ENCODE assay signal across 24 cellular contexts in the genomic region with DNA sequence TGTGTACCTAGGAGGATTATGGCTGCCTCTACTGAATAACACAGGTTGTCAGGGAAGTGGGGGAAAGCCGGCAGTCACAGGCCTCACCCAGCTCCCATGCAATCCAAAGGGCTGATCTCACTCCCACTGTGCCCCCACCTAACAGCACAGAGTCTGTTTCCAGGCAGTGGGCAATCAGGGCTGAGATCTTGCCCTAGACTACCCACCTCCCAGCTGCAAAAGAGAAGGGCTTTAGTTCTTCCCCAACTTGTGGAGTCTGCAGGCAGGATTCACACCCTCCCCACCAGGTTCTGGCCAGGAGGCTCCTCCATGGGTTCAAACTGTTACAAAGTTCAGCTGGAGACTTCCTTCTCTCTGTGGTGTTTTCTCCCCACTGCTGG.
DNase-seq lines count a peak whose midpoint lies in the region; ATAC-seq, FAIRE-seq and TF ChIP-seq lines count a peak whose summit lies in the region.
"Had no signal": no experiment of that assay in that cellular context is flagged by ENCODE, and none has a peak within 500 bp of the region (broad histone marks: within the 10 kb centered on the region; RNA-seq: fewer than 3 reads in every experiment).

No MANE protein-coding gene starts in this region.

- WGBS in pancreas, 2 donors: 82 to 97% methylated on average over 1 of the region's 1 CpG

- no peaks in the 10 kb centered on the region for H3F3A ChIP-seq in GM23338 (replicated peaks; ENCODE audit: low read depth)

- FAIRE-seq in pancreas (lab: Jason Lieb, UNC): no peak
- FAIRE-seq: A549 had no signal

- intact Hi-C loops in pancreas (cut with DNase I): no loop called here

- H3K27ac Mint-ChIP-seq in activated T-cell treated with anti-CD3 and anti-CD28 coated beads, Interleukin-2, amount 50 U/mL, for 24 hours: peak overlapping the region; percentile 79
- H3K27ac Mint-ChIP-seq in activated T-cell treated with anti-CD3 and anti-CD28 coated beads, Interleukin-2, amount 50 U/mL, for 72 hours: no peak overlapping the region
- no peak overlapping the region for H3K27ac Mint-ChIP-seq in GM23338
- H3K27ac Mint-ChIP-seq in activated CD8-positive, alpha-beta T cell treated with anti-CD3 and anti-CD28 coated beads, Interleukin-2, amount 10 ng/mL, durations not matched to agents 7 days and 5 days: peak overlapping the region; percentile 58
- no peak overlapping the region for H3K27ac Mint-ChIP-seq in natural killer cell treated with Interleukin-12 subunit alpha and Interleukin-12 subunit beta and Interleukin-15 and Interleukin-18, amount 100 ng/mL, for 72 hours
- H3K27ac Mint-ChIP-seq: activated T-helper 2 cell treated with anti-CD3 and anti-CD28 coated beads, Interferon-gamma antibody, Interleukin-2, Interleukin-4, amounts not matched to agents 10 μg/mL and 5 μg/mL and 100 μg/mL, durations not matched to agents 14 hours and 24 hours and 36 hours had no signal

- H3K36me3 ChIP-seq in GM23338 (ENCODE audit: insufficient read depth): no peaks in the 10 kb centered on the region
- no peaks in the 10 kb centered on the region for H3K36me3 ChIP-seq in pancreas
- H3K36me3 ChIP-seq: BE2C, left ventricle myocardium inferior, SJCRH30, tibial nerve had no signal

- H3K79me2 ChIP-seq in GM23338 (replicated peaks; ENCODE audit: insufficient read depth): no peaks in the 10 kb centered on the region

- H3K4me3 ChIP-seq in GM23338 (no peak overlapping the region), pancreas (no peak overlapping the region)
- H3K4me3 ChIP-seq: A549, left ventricle myocardium inferior, SJCRH30, smooth muscle cell, tibial nerve had no signal

- H3K4me2 ChIP-seq in GM23338: no peak overlapping the region
- H3K4me2 ChIP-seq: A549, smooth muscle cell had no signal

- no peaks in the 10 kb centered on the region for H3K36me3 Mint-ChIP-seq in activated T-cell treated with anti-CD3 and anti-CD28 coated beads, Interleukin-2, amount 50 U/mL, for 24 hours (ENCODE audit: low read depth)
- H3K36me3 Mint-ChIP-seq in activated T-cell treated with anti-CD3 and anti-CD28 coated beads, Interleukin-2, amount 50 U/mL, for 72 hours (ENCODE audit: insufficient read depth in 2 of 2): peaks cover 7 to 8% of the 10 kb centered on the region in 2 donors
- no peaks in the 10 kb centered on the region for H3K36me3 Mint-ChIP-seq in GM23338 (ENCODE audit: low read depth)
- H3K36me3 Mint-ChIP-seq in activated CD8-positive, alpha-beta T cell treated with anti-CD3 and anti-CD28 coated beads, Interleukin-2, amount 10 ng/mL, durations not matched to agents 7 days and 5 days (ENCODE audit: low read depth): peaks cover 39% of the 10 kb centered on the region
- H3K36me3 Mint-ChIP-seq in natural killer cell treated with Interleukin-12 subunit alpha and Interleukin-12 subunit beta and Interleukin-15 and Interleukin-18, amount 100 ng/mL, for 72 hours: peaks cover 7% of the 10 kb centered on the region

- H4K20me1 ChIP-seq in GM23338 (replicated peaks; ENCODE audit: insufficient read depth): no peaks in the 10 kb centered on the region

- peaks cover 5% of the 10 kb centered on the region; the same call in 1 of the 2 replicates for H3K9me2 ChIP-seq in GM23338 (ENCODE audit: insufficient read depth)

- H3K4me3 Mint-ChIP-seq in activated T-cell treated with anti-CD3 and anti-CD28 coated beads, Interleukin-2, amount 50 U/mL, for 24 hours: no peak overlapping the region
- no peak overlapping the region for H3K4me3 Mint-ChIP-seq in activated T-cell treated with anti-CD3 and anti-CD28 coated beads, Interleukin-2, amount 50 U/mL, for 72 hours
- H3K4me3 Mint-ChIP-seq in GM23338: peak overlapping the region; percentile 18; the same call in 1 of the 3 replicates
- no peak overlapping the region for H3K4me3 Mint-ChIP-seq in activated CD8-positive, alpha-beta T cell treated with anti-CD3 and anti-CD28 coated beads, Interleukin-2, amount 10 ng/mL, durations not matched to agents 7 days and 5 days
- H3K4me3 Mint-ChIP-seq in natural killer cell treated with Interleukin-12 subunit alpha and Interleukin-12 subunit beta and Interleukin-15 and Interleukin-18, amount 100 ng/mL, for 72 hours: peak overlapping the region; percentile 26

- no peak for ATAC-seq in activated T-cell treated with anti-CD3 and anti-CD28 coated beads, Interleukin-2, amount 50 U/mL, for 72 hours (replicated peaks in 1 of 2)
- ATAC-seq in GM23338: no peak
- no peak for ATAC-seq in activated CD8-positive, alpha-beta T cell treated with anti-CD3 and anti-CD28 coated beads, Interleukin-2, amount 10 ng/mL, durations not matched to agents 7 days and 5 days
- no peak for ATAC-seq in natural killer cell treated with Interleukin-12 subunit alpha and Interleukin-12 subunit beta and Interleukin-15 and Interleukin-18, amount 100 ng/mL, for 72 hours
- ATAC-seq in pancreas: no peak
- ATAC-seq: A549 had no signal

- H3K27me3 Mint-ChIP-seq in activated T-cell treated with anti-CD3 and anti-CD28 coated beads, Interleukin-2, amount 50 U/mL, for 24 hours: no peaks in the 10 kb centered on the region
- no peaks in the 10 kb centered on the region for H3K27me3 Mint-ChIP-seq in activated T-cell treated with anti-CD3 and anti-CD28 coated beads, Interleukin-2, amount 50 U/mL, for 72 hours (ENCODE audit: low read depth)
- H3K27me3 Mint-ChIP-seq in GM23338 (ENCODE audit: insufficient read depth, low read depth, poor library complexity): peaks cover 5% of the 10 kb centered on the region
- no peaks in the 10 kb centered on the region for H3K27me3 Mint-ChIP-seq in activated CD8-positive, alpha-beta T cell treated with anti-CD3 and anti-CD28 coated beads, Interleukin-2, amount 10 ng/mL, durations not matched to agents 7 days and 5 days (ENCODE audit: low read depth)
- peaks cover 0 to 14% of the 10 kb centered on the region in 2 donors for H3K27me3 Mint-ChIP-seq in natural killer cell treated with Interleukin-12 subunit alpha and Interleukin-12 subunit beta and Interleukin-15 and Interleukin-18, amount 100 ng/mL, for 72 hours

- POLR2A ChIA-PET in activated CD8-positive, alpha-beta T cell treated with anti-CD3 and anti-CD28 coated beads, Interleukin-2, amount 10 ng/mL, durations not matched to agents 7 days and 5 days (lab: Charles Lee): no interaction called here

- no peaks in the 10 kb centered on the region for H3K27me3 ChIP-seq in GM23338 (ENCODE audit: insufficient read depth)
- H3K27me3 ChIP-seq in pancreas: no peaks in the 10 kb centered on the region
- H3K27me3 ChIP-seq: BE2C, SJCRH30, tibial nerve had no signal

- no peak overlapping the region for H3K27ac ChIP-seq in GM23338 (ENCODE audit: low read depth)
- no peak overlapping the region for H3K27ac ChIP-seq in caudate nucleus (ENCODE audit: low read depth, low read length)
- H3K27ac ChIP-seq in pancreas: no peak overlapping the region
- H3K27ac ChIP-seq: A549, epithelial cell of prostate, left ventricle myocardium inferior, SJCRH30, tibial nerve had no signal

- no peak for DNase-seq in activated T-cell treated with anti-CD3 and anti-CD28 coated beads, Interleukin-2, amount 50 U/mL, for 24 hours
- DNase-seq in activated T-cell treated with anti-CD3 and anti-CD28 coated beads, Interleukin-2, amount 50 U/mL, for 72 hours: no peak
- DNase-seq in GM23338 (ENCODE audit: low spot score) (no peak), caudate nucleus (lab: John Stamatoyannopoulos, UW) (no peak), pancreas (no peak)
- DNase-seq in activated CD8-positive, alpha-beta T cell treated with anti-CD3 and anti-CD28 coated beads, Interleukin-2, amount 10 ng/mL, durations not matched to agents 7 days and 5 days: no peak
- no peak for DNase-seq in natural killer cell treated with Interleukin-12 subunit alpha and Interleukin-12 subunit beta and Interleukin-15 and Interleukin-18, amount 100 ng/mL, for 72 hours (ENCODE audit: low spot score)
- no peak for DNase-seq in activated effector memory CD4-positive, alpha-beta T cell treated with Interleukin-2 at 50 U/mL for 16 hours
- DNase-seq: amniotic stem cell, BE2C, Caco-2, GF-D8, islet precursor cell, left ventricle myocardium inferior, NCI-H146, NCI-H446, NCI-H774, retina had no signal

- H3K9me3 ChIP-seq in pancreas: no peaks in the 10 kb centered on the region
- H3K9me3 ChIP-seq: A549, BE2C, Caco-2, SJCRH30, tibial nerve had no signal

- peak overlapping the region; percentile 93 for H2AFZ ChIP-seq in GM23338

- H3K4me1 ChIP-seq in GM23338 (ENCODE audit: insufficient read depth) (no peaks in the 10 kb centered on the region), pancreas (no peaks in the 10 kb centered on the region)
- H3K4me1 ChIP-seq: A549, BE2C, Caco-2, left ventricle myocardium inferior, SJCRH30, tibial nerve had no signal

- no peaks in the 10 kb centered on the region for H3K9me3 Mint-ChIP-seq in activated T-cell treated with anti-CD3 and anti-CD28 coated beads, Interleukin-2, amount 50 U/mL, for 24 hours
- H3K9me3 Mint-ChIP-seq in activated T-cell treated with anti-CD3 and anti-CD28 coated beads, Interleukin-2, amount 50 U/mL, for 72 hours: peaks cover 9 to 10% of the 10 kb centered on the region in 2 donors
- H3K9me3 Mint-ChIP-seq in GM23338: no peaks in the 10 kb centered on the region; the same call in 2 of the 3 replicates
- peaks cover 24% of the 10 kb centered on the region for H3K9me3 Mint-ChIP-seq in activated CD8-positive, alpha-beta T cell treated with anti-CD3 and anti-CD28 coated beads, Interleukin-2, amount 10 ng/mL, durations not matched to agents 7 days and 5 days (ENCODE audit: insufficient read depth)
- H3K9me3 Mint-ChIP-seq in natural killer cell treated with Interleukin-12 subunit alpha and Interleukin-12 subunit beta and Interleukin-15 and Interleukin-18, amount 100 ng/mL, for 72 hours: peaks cover 8% of the 10 kb centered on the region

- peaks cover 33% of the 10 kb centered on the region for H3K4me1 Mint-ChIP-seq in activated T-cell treated with anti-CD3 and anti-CD28 coated beads, Interleukin-2, amount 50 U/mL, for 24 hours (ENCODE audit: low read depth)
- peaks cover 26% of the 10 kb centered on the region for H3K4me1 Mint-ChIP-seq in activated T-cell treated with anti-CD3 and anti-CD28 coated beads, Interleukin-2, amount 50 U/mL, for 72 hours (ENCODE audit: low read depth)
- peaks cover 16% of the 10 kb centered on the region; the same call in 2 of the 3 replicates for H3K4me1 Mint-ChIP-seq in GM23338
- peaks cover 35% of the 10 kb centered on the region for H3K4me1 Mint-ChIP-seq in activated CD8-positive, alpha-beta T cell treated with anti-CD3 and anti-CD28 coated beads, Interleukin-2, amount 10 ng/mL, durations not matched to agents 7 days and 5 days (ENCODE audit: low read depth)
- peaks cover 10 to 21% of the 10 kb centered on the region in 2 donors for H3K4me1 Mint-ChIP-seq in natural killer cell treated with Interleukin-12 subunit alpha and Interleukin-12 subunit beta and Interleukin-15 and Interleukin-18, amount 100 ng/mL, for 72 hours (ENCODE audit: low read depth in 2 of 2)

- TF ChIP-seq CTCF in GM23338 (conservative IDR thresholded peaks at IDR 0.05; ENCODE audit: low read depth in 2 of 2) (no peak), pancreas (IDR thresholded peaks at IDR 0.05) (no peak)

- CTCF ChIA-PET in activated CD8-positive, alpha-beta T cell treated with anti-CD3 and anti-CD28 coated beads, Interleukin-2, amount 10 ng/mL, durations not matched to agents 7 days and 5 days (lab: Charles Lee): interaction anchor here (0.6 to 3.9 kb wide), 12 partner anchors 10 to 170 kb away, joined by 3 to 21 read pairs (median 4); no protein-coding TSS in a partner anchor

TF ChIP-seq in GM23338, 12 proteins besides CTCF, POLR2A, EP300 and RAD21 (continues in another document):
- TF ChIP-seq JUNB (IDR thresholded peaks at IDR 0.05; ENCODE audit: unreplicated experiment) (no peak), CREB1 (CRISPR knock-in tag; IDR thresholded peaks at IDR 0.05; ENCODE audit: low read depth) (no peak)

Comparison
In these comparisons a context has a peak if more than half of its experiments do, and no peak if none do; other contexts are left out.
1. H3K27ac Mint-ChIP-seq: peak in activated T-cell treated with anti-CD3 and anti-CD28 coated beads, Interleukin-2, amount 50 U/mL, for 24 hours (single experiment) and activated CD8-positive, alpha-beta T cell treated with anti-CD3 and anti-CD28 coated beads, Interleukin-2, amount 10 ng/mL, durations not matched to agents 7 days and 5 days (single experiment); none in activated T-cell treated with anti-CD3 and anti-CD28 coated beads, Interleukin-2, amount 50 U/mL, for 72 hours (single experiment), GM23338 (single experiment) and natural killer cell treated with Interleukin-12 subunit alpha and Interleukin-12 subunit beta and Interleukin-15 and Interleukin-18, amount 100 ng/mL, for 72 hours (0 of 2).
2. H3K4me3 Mint-ChIP-seq: peak in GM23338 (single experiment) and natural killer cell treated with Interleukin-12 subunit alpha and Interleukin-12 subunit beta and Interleukin-15 and Interleukin-18, amount 100 ng/mL, for 72 hours (single experiment); none in activated T-cell treated with anti-CD3 and anti-CD28 coated beads, Interleukin-2, amount 50 U/mL, for 24 hours (single experiment), activated T-cell treated with anti-CD3 and anti-CD28 coated beads, Interleukin-2, amount 50 U/mL, for 72 hours (0 of 2) and activated CD8-positive, alpha-beta T cell treated with anti-CD3 and anti-CD28 coated beads, Interleukin-2, amount 10 ng/mL, durations not matched to agents 7 days and 5 days (single experiment).